ENCODE assay signal across 8 cellular contexts in genomic region chr5:76325876-76326491, GRCh38.
A peak's percentile ranks its signal among the peaks of the same experiment; 100 is the strongest.
DNase-seq lines count a peak whose midpoint lies in the region; ATAC-seq and TF ChIP-seq lines count a peak whose summit lies in the region.
"Had no signal": no experiment of that assay in that cellular context is flagged by ENCODE, and none has a peak within 500 bp of the region (broad histone marks: within the 10 kb centered on the region; RNA-seq: fewer than 3 reads in every experiment).

No MANE protein-coding gene starts in this region.

- no peak overlapping the region for H2AFZ ChIP-seq in smooth muscle cell (ENCODE audit: low read depth)

- peaks cover 58% of the 10 kb centered on the region for H3K4me1 Mint-ChIP-seq in activated CD4-positive, alpha-beta T cell treated with anti-CD3 and anti-CD28 coated beads, Interleukin-2, amount 10 ng/mL, durations not matched to agents 24 days and 14 days

- H3K27me3 ChIP-seq in HUES6 (ENCODE audit: control insufficient read depth, insufficient read depth, low read length): no peaks in the 10 kb centered on the region
- H3K27me3 ChIP-seq in smooth muscle cell (ENCODE audit: low read depth): no peaks in the 10 kb centered on the region

- peaks cover 41% of the 10 kb centered on the region for H3K4me1 ChIP-seq in HUES6 (ENCODE audit: control insufficient read depth, insufficient read depth, low read length)
- peaks cover 29% of the 10 kb centered on the region for H3K4me1 ChIP-seq in smooth muscle cell (ENCODE audit: low read depth)

- no peak overlapping the region for H3K27ac ChIP-seq in HUES6 (ENCODE audit: low read depth, low read length)
- H3K27ac ChIP-seq in smooth muscle cell (ENCODE audit: low read depth): no peak overlapping the region

- H3K4me3 ChIP-seq in HUES6 (ENCODE audit: low read depth, low read length): peak overlapping the region; percentile 48
- H3K4me3 ChIP-seq in smooth muscle cell: no peak overlapping the region

- peak overlapping the region; percentile 93 for H3K27ac Mint-ChIP-seq in activated CD4-positive, alpha-beta T cell treated with anti-CD3 and anti-CD28 coated beads, Interleukin-2, amount 10 ng/mL, durations not matched to agents 24 days and 14 days

- peaks cover 12% of the 10 kb centered on the region for H3K9me3 Mint-ChIP-seq in activated CD4-positive, alpha-beta T cell treated with anti-CD3 and anti-CD28 coated beads, Interleukin-2, amount 10 ng/mL, durations not matched to agents 24 days and 14 days

- peaks cover 10% of the 10 kb centered on the region for H3K36me3 Mint-ChIP-seq in activated CD4-positive, alpha-beta T cell treated with anti-CD3 and anti-CD28 coated beads, Interleukin-2, amount 10 ng/mL, durations not matched to agents 24 days and 14 days (ENCODE audit: low read depth)

- H3K27me3 Mint-ChIP-seq in activated CD4-positive, alpha-beta T cell treated with anti-CD3 and anti-CD28 coated beads, Interleukin-2, amount 10 ng/mL, durations not matched to agents 24 days and 14 days: no peaks in the 10 kb centered on the region

- TF ChIP-seq CTCF in smooth muscle cell (IDR thresholded peaks at IDR 0.05; ENCODE audit: borderline replicate concordance, insufficient read depth, poor library complexity, severe bottlenecking): no peak

- H3K79me2 ChIP-seq in smooth muscle cell (ENCODE audit: low read depth): no peaks in the 10 kb centered on the region

- no peaks in the 10 kb centered on the region for H3K36me3 ChIP-seq in HUES6 (ENCODE audit: control insufficient read depth, insufficient read depth, low read length)
- no peaks in the 10 kb centered on the region for H3K36me3 ChIP-seq in smooth muscle cell (ENCODE audit: low read depth)

- peaks cover 3% of the 10 kb centered on the region for H3F3A ChIP-seq in smooth muscle cell (ENCODE audit: low read depth)

- peak overlapping the region; percentile 39 for H3K4me2 ChIP-seq in smooth muscle cell

- ATAC-seq in left ventricle myocardium superior: peak; percentile 61
- ATAC-seq: SK-N-SH treated with all-trans-retinoic acid at 6 μM for 48 hours had no signal

- 26% methylated on average over 3 of the region's 3 CpGs for WGBS in smooth muscle cell (ENCODE audit: low lambda C conversion rate)

- H4K20me1 ChIP-seq in smooth muscle cell (ENCODE audit: low read depth): no peaks in the 10 kb centered on the region

- DNase-seq in activated CD4-positive, alpha-beta T cell treated with anti-CD3 and anti-CD28 coated beads, Interleukin-2, amount 10 ng/mL, durations not matched to agents 24 days and 14 days: peak; percentile 86
- no peak for DNase-seq in left ventricle myocardium superior
- no peak for DNase-seq in smooth muscle cell (lab: John Stamatoyannopoulos, UW; ENCODE audit: unreplicated experiment)
- DNase-seq in AML-193 (lab: John Stamatoyannopoulos, UW): no peak
- no peak for DNase-seq in glomerular visceral epithelial cell (ENCODE audit: extremely low spot score)
- DNase-seq in SHP77 (lab: John Stamatoyannopoulos, UW): no peak

- H3K4me3 Mint-ChIP-seq in activated CD4-positive, alpha-beta T cell treated with anti-CD3 and anti-CD28 coated beads, Interleukin-2, amount 10 ng/mL, durations not matched to agents 24 days and 14 days: peak overlapping the region; percentile 74

- intact Hi-C loops in activated CD4-positive, alpha-beta T cell treated with anti-CD3 and anti-CD28 coated beads, Interleukin-2, amount 10 ng/mL, durations not matched to agents 24 days and 14 days (cut with micrococcal nuclease): loop anchor here (5.0 kb wide), 1 partner anchor 54 kb away; no protein-coding TSS in a partner anchor
- intact Hi-C loops in left ventricle myocardium superior (cut with micrococcal nuclease): no loop called here

- H3K9me3 ChIP-seq in HUES6 (ENCODE audit: control insufficient read depth, insufficient read depth, low read depth, low read length): no peaks in the 10 kb centered on the region
- H3K9me3 ChIP-seq in smooth muscle cell (replicated peaks; ENCODE audit: low read depth): no peaks in the 10 kb centered on the region

- no peak overlapping the region for H3K9ac ChIP-seq in HUES6 (ENCODE audit: low read length)
- H3K9ac ChIP-seq in smooth muscle cell (ENCODE audit: low read depth): no peak overlapping the region
